ENCODE assay signal across 8 cellular contexts in the genomic region with DNA sequence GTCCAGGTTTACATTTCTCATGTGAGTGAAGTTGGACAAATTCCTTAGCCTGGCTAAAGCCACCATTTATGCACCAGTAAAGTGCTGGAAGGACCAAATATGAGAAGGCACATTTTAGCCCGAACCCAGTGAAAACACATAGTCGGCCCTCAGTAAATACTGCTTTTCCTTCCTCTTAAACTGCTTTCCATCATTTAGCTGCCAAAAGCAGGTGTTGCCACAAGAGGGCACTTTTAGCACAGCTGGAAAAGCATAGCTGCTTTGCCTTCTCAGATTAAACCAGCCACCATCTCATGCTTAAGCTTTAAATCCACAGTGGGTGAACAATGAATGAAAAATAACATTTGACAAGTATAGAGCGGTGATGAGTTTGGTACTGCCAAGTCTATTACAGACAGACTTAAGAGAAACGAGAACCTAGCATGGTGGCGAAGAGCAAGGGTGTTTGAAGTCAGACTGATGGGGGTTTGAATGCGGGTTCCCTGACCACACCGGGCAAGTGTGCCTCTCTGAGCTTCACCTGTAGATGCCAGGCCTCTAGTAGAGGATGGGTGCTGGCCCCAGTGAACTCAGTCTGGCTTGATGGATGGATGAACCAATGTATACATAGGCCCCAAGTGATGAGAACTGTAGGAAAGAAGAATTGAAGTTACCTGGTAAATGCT. TPM values are rescaled to one million over a fixed set of nuclear protein-coding genes. Genes with fewer than 3 reads are reported as not detected.
A peak's percentile ranks its signal among the peaks of the same experiment; 100 is the strongest.
DNase-seq lines count a peak whose midpoint lies in the region; ATAC-seq and TF ChIP-seq lines count a peak whose summit lies in the region.

No MANE protein-coding gene starts in this region.

- H3K9ac ChIP-seq in mesendoderm (ENCODE audit: low read length) = no peak overlapping the region

- H3K56ac ChIP-seq in mesendoderm (ENCODE audit: low read length) = no peak overlapping the region

- H3K36me3 Mint-ChIP-seq in activated CD4-positive, alpha-beta T cell treated with anti-CD3 and anti-CD28 coated beads, Interleukin-2, amount 10 ng/mL, durations not matched to agents 24 days and 14 days (ENCODE audit: low read depth) = peaks cover 19% of the 10 kb centered on the region
- no peaks in the 10 kb centered on the region for H3K36me3 Mint-ChIP-seq in stimulated activated memory B cell treated with anti-CD40 and anti-IgM and Interleukin-4, amounts not matched to agents 10 μg/mL and 1 μg/mL and 100 μg/mL, for 72 hours

- intact Hi-C loops in activated CD4-positive, alpha-beta T cell treated with anti-CD3 and anti-CD28 coated beads, Interleukin-2, amount 10 ng/mL, durations not matched to agents 24 days and 14 days (cut with micrococcal nuclease) = loop anchor here (1.0 to 5.0 kb wide), 4 partner anchors 56 to 229 kb away; a partner anchor contains a TSS
- intact Hi-C loops in dorsolateral prefrontal cortex (cut with DNase I) = loop anchor here (1.0 to 5.0 kb wide), 2 partner anchors 151 to 153 kb away; no protein-coding TSS in a partner anchor

- no peaks in the 10 kb centered on the region for H3K36me3 ChIP-seq in mesendoderm (ENCODE audit: control insufficient read depth, insufficient read depth, low read length)

- H3K4ac ChIP-seq in mesendoderm (ENCODE audit: low read depth, low read length) = no peak overlapping the region

- H3K18ac ChIP-seq in mesendoderm (ENCODE audit: low read length) = no peak overlapping the region

- peaks cover 11% of the 10 kb centered on the region for H3K4me1 Mint-ChIP-seq in activated CD4-positive, alpha-beta T cell treated with anti-CD3 and anti-CD28 coated beads, Interleukin-2, amount 10 ng/mL, durations not matched to agents 24 days and 14 days
- H3K4me1 Mint-ChIP-seq in stimulated activated memory B cell treated with anti-CD40 and anti-IgM and Interleukin-4, amounts not matched to agents 10 μg/mL and 1 μg/mL and 100 μg/mL, for 72 hours = peaks cover 7% of the 10 kb centered on the region

- no peak overlapping the region for H4K8ac ChIP-seq in mesendoderm (ENCODE audit: low read depth, low read length)

- ATAC-seq in GM18498 (IDR thresholded peaks at IDR 0.05; ENCODE audit: unreplicated experiment) (peak; percentile 75), HG03196 (IDR thresholded peaks at IDR 0.05; ENCODE audit: unreplicated experiment) (peak; percentile 56)
- peak; percentile 64 for ATAC-seq in stimulated activated memory B cell treated with anti-CD40 and anti-IgM and Interleukin-4, amounts not matched to agents 10 μg/mL and 1 μg/mL and 100 μg/mL, for 72 hours

- no peak overlapping the region for H2AK5ac ChIP-seq in mesendoderm (ENCODE audit: low read length)

- no peak overlapping the region for H3K27ac Mint-ChIP-seq in activated CD4-positive, alpha-beta T cell treated with anti-CD3 and anti-CD28 coated beads, Interleukin-2, amount 10 ng/mL, durations not matched to agents 24 days and 14 days
- no peak overlapping the region for H3K27ac Mint-ChIP-seq in stimulated activated memory B cell treated with anti-CD40 and anti-IgM and Interleukin-4, amounts not matched to agents 10 μg/mL and 1 μg/mL and 100 μg/mL, for 72 hours

- no peaks in the 10 kb centered on the region for H3K79me1 ChIP-seq in mesendoderm (ENCODE audit: low read length)

- no peaks in the 10 kb centered on the region for H3K27me3 Mint-ChIP-seq in activated CD4-positive, alpha-beta T cell treated with anti-CD3 and anti-CD28 coated beads, Interleukin-2, amount 10 ng/mL, durations not matched to agents 24 days and 14 days
- no peaks in the 10 kb centered on the region for H3K27me3 Mint-ChIP-seq in stimulated activated memory B cell treated with anti-CD40 and anti-IgM and Interleukin-4, amounts not matched to agents 10 μg/mL and 1 μg/mL and 100 μg/mL, for 72 hours

- TF ChIP-seq CTCF in dorsolateral prefrontal cortex (IDR thresholded peaks at IDR 0.05 in 54 of 56, conservative IDR thresholded peaks at IDR 0.05 in 2 of 56; ENCODE audit: low read depth in 1 of 56, partially characterized antibody in 56 of 56) = peak; percentile 22 to 85 (median 70)

- H2BK15ac ChIP-seq in mesendoderm (replicated peaks; ENCODE audit: low read depth) = no peak overlapping the region

- H3K27ac ChIP-seq in dorsolateral prefrontal cortex (peak overlapping the region in 2 of 59 donors; percentile 16 to 66), mesendoderm (ENCODE audit: low read depth, low read length) (no peak overlapping the region)

- no peak overlapping the region for H2BK120ac ChIP-seq in mesendoderm (ENCODE audit: low read depth, low read length)

- H3K79me2 ChIP-seq in mesendoderm (ENCODE audit: control insufficient read depth, insufficient read depth, low read length) = no peaks in the 10 kb centered on the region

- no peaks in the 10 kb centered on the region for H3K9me3 Mint-ChIP-seq in activated CD4-positive, alpha-beta T cell treated with anti-CD3 and anti-CD28 coated beads, Interleukin-2, amount 10 ng/mL, durations not matched to agents 24 days and 14 days
- H3K9me3 Mint-ChIP-seq in stimulated activated memory B cell treated with anti-CD40 and anti-IgM and Interleukin-4, amounts not matched to agents 10 μg/mL and 1 μg/mL and 100 μg/mL, for 72 hours = no peaks in the 10 kb centered on the region

- H3K23ac ChIP-seq in mesendoderm (ENCODE audit: low read length) = no peak overlapping the region

- no peak overlapping the region for H3K4me2 ChIP-seq in mesendoderm (ENCODE audit: low read length)

- no peak overlapping the region for H4K5ac ChIP-seq in mesendoderm (ENCODE audit: low read length)

- H3K27me3 ChIP-seq in dorsolateral prefrontal cortex (no peaks in the 10 kb centered on the region), mesendoderm (ENCODE audit: insufficient read depth, low read length, poor library complexity) (no peaks in the 10 kb centered on the region)

- H3K4me1 ChIP-seq in mesendoderm (ENCODE audit: control insufficient read depth, low read depth, low read length) = no peaks in the 10 kb centered on the region

- DNase-seq in A172 (ENCODE audit: low spot score) (peak; percentile 62), NCI-H526 (lab: John Stamatoyannopoulos, UW) (peak; percentile 43 to 86), dorsolateral prefrontal cortex (peak in 6 of 10 donors; percentile 7 to 73 (median 52)), mesendoderm (peak; percentile 75)
- peak; percentile 90 for DNase-seq in activated CD4-positive, alpha-beta T cell treated with anti-CD3 and anti-CD28 coated beads, Interleukin-2, amount 10 ng/mL, durations not matched to agents 24 days and 14 days

- no peak overlapping the region for H2BK5ac ChIP-seq in mesendoderm (ENCODE audit: low read length)

- H3K4me3 ChIP-seq in dorsolateral prefrontal cortex (no peak overlapping the region), mesendoderm (ENCODE audit: low read length) (no peak overlapping the region)

- no peak overlapping the region for H3K4me3 Mint-ChIP-seq in activated CD4-positive, alpha-beta T cell treated with anti-CD3 and anti-CD28 coated beads, Interleukin-2, amount 10 ng/mL, durations not matched to agents 24 days and 14 days
- no peak overlapping the region for H3K4me3 Mint-ChIP-seq in stimulated activated memory B cell treated with anti-CD40 and anti-IgM and Interleukin-4, amounts not matched to agents 10 μg/mL and 1 μg/mL and 100 μg/mL, for 72 hours

- WGBS in mesendoderm (ENCODE audit: extremely low coverage, insufficient coverage, low lambda C conversion rate) = no CpG with 5 or more reads among the region's 7 CpGs

RNA-seq across cellular contexts. Expression of a gene that starts 57.8 kb away (rescaled TPM):
- total RNA-seq in A172 (2014; rRNA removed; shearing (Covaris generic)) = 14.1 and 15.2 TPM in 2 replicates
- 15.9 and 16.1 TPM in 2 replicates for total RNA-seq in activated CD4-positive, alpha-beta T cell treated with anti-CD3 and anti-CD28 coated beads, Interleukin-2, amount 10 ng/mL, durations not matched to agents 24 days and 14 days
- total RNA-seq in dorsolateral prefrontal cortex = 10 to 100 TPM in 22 of 120 experiments, 1 to 10 TPM in 98; 5.7 to 12.8 (median 8.3) TPM
- polyA plus RNA-seq in mesendoderm (2013, experiment 1 of 2) = 2.9 TPM
- 2.5 TPM for polyA plus RNA-seq in mesendoderm (2013, experiment 2 of 2)
